ENCODE assay signal across 8 cellular contexts in the genomic region with DNA sequence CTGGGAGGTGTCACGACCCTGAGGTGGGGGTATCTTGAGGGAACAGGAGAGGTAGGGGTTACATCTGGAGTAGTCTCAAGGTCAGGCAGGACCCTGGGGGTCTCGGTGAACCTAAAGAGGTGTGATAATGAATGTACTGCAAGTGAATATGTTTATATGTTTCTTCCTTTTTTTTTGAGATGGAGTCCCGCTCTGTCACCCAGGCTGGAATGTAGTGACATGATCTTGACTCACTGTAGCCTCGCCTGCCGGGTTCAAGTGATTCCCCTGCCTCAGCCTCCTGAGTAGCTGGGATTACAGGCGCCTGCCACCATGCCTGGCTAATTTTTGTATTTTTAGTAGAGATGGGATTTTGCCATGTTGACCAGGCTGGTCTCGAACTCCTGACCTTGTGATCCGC.
DNase-seq lines count a peak whose midpoint lies in the region; ATAC-seq, FAIRE-seq and TF ChIP-seq lines count a peak whose summit lies in the region.
"Not testable (repeated sequence)": the region's sequence is repeated elsewhere in the genome, so short reads cannot be mapped to it uniquely, and the experiment has no call there.

No MANE protein-coding gene starts in this region.

- H3K27me3 ChIP-seq in bronchial epithelial cell (ENCODE audit: control insufficient read depth, insufficient read depth, low read length); gastroesophageal sphincter; skeletal muscle tissue (ENCODE audit: control insufficient read depth in 3 of 3, insufficient read depth in 3 of 3, low read length in 3 of 3); tibial nerve: not testable (repeated sequence)

- H3K36me3 Mint-ChIP-seq in HFFc6 (ENCODE audit: low read depth): peaks cover 15% of the 10 kb centered on the region
- not testable (repeated sequence) for H3K36me3 Mint-ChIP-seq in T-helper 17 cell (ENCODE audit: low read depth); mesothelial cell of epicardium

- POLR2A ChIA-PET in A549 (lab: Yijun Ruan, JAX): not testable (repeated sequence)

- H3K4me3 ChIP-seq in A549; bronchial epithelial cell (ENCODE audit: low read depth, low read length); gastroesophageal sphincter; skeletal muscle tissue (ENCODE audit: low read length in 3 of 3); tibial nerve: not testable (repeated sequence)

- H3K4me3 Mint-ChIP-seq in HFFc6: peak overlapping the region; percentile 69
- not testable (repeated sequence) for H3K4me3 Mint-ChIP-seq in T-helper 17 cell, mesothelial cell of epicardium

- H3K4me1 ChIP-seq in A549: peaks cover 55% of the 10 kb centered on the region
- peaks cover 13 to 98% (median 60%) of the 10 kb centered on the region in 3 donors for H3K4me1 ChIP-seq in gastroesophageal sphincter
- peaks cover 71 to 76% (median 72%) of the 10 kb centered on the region in 3 donors for H3K4me1 ChIP-seq in skeletal muscle tissue (ENCODE audit: control insufficient read depth in 3 of 3, insufficient read depth in 3 of 3, low read length in 3 of 3)
- H3K4me1 ChIP-seq in tibial nerve: peaks cover 0 to 78% (median 43%) of the 10 kb centered on the region in 4 donors

- not testable (repeated sequence) for H3K27me3 Mint-ChIP-seq in HFFc6 (ENCODE audit: insufficient read depth); T-helper 17 cell; mesothelial cell of epicardium (ENCODE audit: low read depth)

- not testable (repeated sequence) for TF ChIP-seq EP300 in A549 (IDR thresholded peaks at IDR 0.05); gastroesophageal sphincter (IDR thresholded peaks at IDR 0.05); tibial nerve (IDR thresholded peaks at IDR 0.05)

- TF ChIP-seq RAD21 in A549 (conservative IDR thresholded peaks at IDR 0.05 in 1 of 2, IDR thresholded peaks at IDR 0.05 in 1 of 2): not testable (repeated sequence)

- peak overlapping the region; percentile 6; the same call in 1 of the 3 replicates for H3K4me2 ChIP-seq in A549

- DNase-seq in A549 (ENCODE audit: low read depth in 1 of 2, low spot score in 1 of 2); T-helper 17 cell; mesothelial cell of epicardium (ENCODE audit: low spot score in 2 of 2, unreplicated experiment in 2 of 2); tibial nerve (ENCODE audit: low spot score in 2 of 2): not testable (repeated sequence)
- DNase-seq in HFFc6: peak; percentile 33
- peak; percentile 46 for DNase-seq in bronchial epithelial cell (ENCODE audit: low read depth)

- not testable (repeated sequence) for TF ChIP-seq POLR2A in A549 (IDR thresholded peaks at IDR 0.05; ENCODE audit: low read length); gastroesophageal sphincter (IDR thresholded peaks at IDR 0.05); tibial nerve (IDR thresholded peaks at IDR 0.05)

- not testable (repeated sequence) for H3K36me3 ChIP-seq in bronchial epithelial cell (ENCODE audit: control insufficient read depth, insufficient read depth, low read length); gastroesophageal sphincter; skeletal muscle tissue (ENCODE audit: control insufficient read depth in 3 of 3, insufficient read depth in 3 of 3, low read length in 3 of 3); tibial nerve

- H3K27ac ChIP-seq in A549: 0 out of 6 replicates have a peak overlapping the region, but pooled peaks of 1 of the 2 experiments have one; percentile 6
- peak overlapping the region in 3 of 4 donors; percentile 89 to 99 (median 93) for H3K27ac ChIP-seq in gastroesophageal sphincter
- H3K27ac ChIP-seq in skeletal muscle tissue (ENCODE audit: low read depth, low read length): peak overlapping the region; percentile 8
- peak overlapping the region; percentile 39 to 90 (median 65) for H3K27ac ChIP-seq in tibial nerve

- H3K9ac ChIP-seq in skeletal muscle tissue (ENCODE audit: low read depth in 1 of 3, low read length in 3 of 3): peak overlapping the region in 1 of 3 donors; percentile 19

- peaks cover 92% of the 10 kb centered on the region for H3K4me1 Mint-ChIP-seq in HFFc6 (ENCODE audit: low read depth)
- peaks cover 42% of the 10 kb centered on the region for H3K4me1 Mint-ChIP-seq in T-helper 17 cell
- peaks cover 41% of the 10 kb centered on the region for H3K4me1 Mint-ChIP-seq in mesothelial cell of epicardium

- not testable (repeated sequence) for FAIRE-seq in A549 (lab: Jason Lieb, UNC); bronchial epithelial cell (lab: Jason Lieb, UNC)

- H3K9me3 ChIP-seq in A549; T-helper 17 cell (ENCODE audit: control insufficient read depth, low read length, poor library complexity, severe bottlenecking); gastroesophageal sphincter; skeletal muscle tissue (ENCODE audit: control insufficient read depth in 3 of 3, low read length in 3 of 3); tibial nerve: not testable (repeated sequence)

- ATAC-seq in A549, T-helper 17 cell, gastroesophageal sphincter: not testable (repeated sequence)

- H3K27ac Mint-ChIP-seq in HFFc6 (peak overlapping the region; percentile 89), T-helper 17 cell (peak overlapping the region; percentile 70), mesothelial cell of epicardium (peak overlapping the region; percentile 39)

- H3K9me3 Mint-ChIP-seq in HFFc6, mesothelial cell of epicardium: not testable (repeated sequence)

- not testable (repeated sequence) for TF ChIP-seq CTCF in A549 (IDR thresholded peaks at IDR 0.05); HFFc6 (IDR thresholded peaks at IDR 0.05); bronchial epithelial cell (IDR thresholded peaks at IDR 0.05; ENCODE audit: insufficient read depth, low read length, severe bottlenecking); gastroesophageal sphincter (IDR thresholded peaks at IDR 0.05); mesothelial cell of epicardium (IDR thresholded peaks at IDR 0.05; ENCODE audit: unreplicated experiment); tibial nerve (IDR thresholded peaks at IDR 0.05)

- 79% methylated on average over 8 of the region's 8 CpGs for WGBS in A549 (ENCODE audit: missing lambda C conversion rate)
- 53 to 67% methylated on average over 5 of the region's 8 CpGs for WGBS in gastroesophageal sphincter (ENCODE audit: low coverage in 1 of 2), 2 donors
- WGBS in tibial nerve, 2 donors: 72 to 83% methylated on average over 8 of the region's 8 CpGs

- CTCF ChIA-PET in A549 (lab: Yijun Ruan, JAX): interaction anchor here (1.6 kb wide), 1 partner anchor 9 kb away, joined by 7 read pairs; no protein-coding TSS in a partner anchor

Comparison
In these comparisons a context has a peak if more than half of its experiments do, and no peak if none do; other contexts are left out.
1. H3K27ac Mint-ChIP-seq: peak in every context shown above with its lines; median percentile 89 in HFFc6; 70 in T-helper 17 cell; 39 in mesothelial cell of epicardium.